In the genomic region with DNA sequence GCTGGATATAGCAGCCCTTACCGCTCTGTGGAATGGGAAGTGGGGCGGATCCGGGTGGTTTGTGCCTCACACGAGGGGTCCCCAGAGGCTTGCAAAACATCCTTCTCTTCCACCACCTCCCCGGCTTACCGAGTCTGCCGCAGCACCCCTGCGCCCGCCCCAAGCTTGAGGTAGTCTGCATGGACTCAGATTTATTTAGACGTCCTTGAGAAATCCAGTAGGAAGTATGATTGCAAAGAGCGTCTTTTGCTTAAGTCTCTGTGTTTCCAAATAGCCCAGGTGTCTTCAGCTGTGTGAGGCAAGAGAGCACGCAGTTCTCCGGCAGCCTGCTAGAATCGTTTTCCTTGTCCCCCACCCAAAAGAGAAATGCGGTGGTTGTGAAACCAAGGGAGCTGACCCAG, we compare ENCODE assay signal across 1 cellular context.
TF ChIP-seq lines count a peak whose summit lies in the region.

No MANE protein-coding gene starts in this region.

TF ChIP-seq in WTC11, 78 proteins besides CTCF, POLR2A, EP300 and RAD21 (continued from another document):
- TF ChIP-seq, protein P1, sequence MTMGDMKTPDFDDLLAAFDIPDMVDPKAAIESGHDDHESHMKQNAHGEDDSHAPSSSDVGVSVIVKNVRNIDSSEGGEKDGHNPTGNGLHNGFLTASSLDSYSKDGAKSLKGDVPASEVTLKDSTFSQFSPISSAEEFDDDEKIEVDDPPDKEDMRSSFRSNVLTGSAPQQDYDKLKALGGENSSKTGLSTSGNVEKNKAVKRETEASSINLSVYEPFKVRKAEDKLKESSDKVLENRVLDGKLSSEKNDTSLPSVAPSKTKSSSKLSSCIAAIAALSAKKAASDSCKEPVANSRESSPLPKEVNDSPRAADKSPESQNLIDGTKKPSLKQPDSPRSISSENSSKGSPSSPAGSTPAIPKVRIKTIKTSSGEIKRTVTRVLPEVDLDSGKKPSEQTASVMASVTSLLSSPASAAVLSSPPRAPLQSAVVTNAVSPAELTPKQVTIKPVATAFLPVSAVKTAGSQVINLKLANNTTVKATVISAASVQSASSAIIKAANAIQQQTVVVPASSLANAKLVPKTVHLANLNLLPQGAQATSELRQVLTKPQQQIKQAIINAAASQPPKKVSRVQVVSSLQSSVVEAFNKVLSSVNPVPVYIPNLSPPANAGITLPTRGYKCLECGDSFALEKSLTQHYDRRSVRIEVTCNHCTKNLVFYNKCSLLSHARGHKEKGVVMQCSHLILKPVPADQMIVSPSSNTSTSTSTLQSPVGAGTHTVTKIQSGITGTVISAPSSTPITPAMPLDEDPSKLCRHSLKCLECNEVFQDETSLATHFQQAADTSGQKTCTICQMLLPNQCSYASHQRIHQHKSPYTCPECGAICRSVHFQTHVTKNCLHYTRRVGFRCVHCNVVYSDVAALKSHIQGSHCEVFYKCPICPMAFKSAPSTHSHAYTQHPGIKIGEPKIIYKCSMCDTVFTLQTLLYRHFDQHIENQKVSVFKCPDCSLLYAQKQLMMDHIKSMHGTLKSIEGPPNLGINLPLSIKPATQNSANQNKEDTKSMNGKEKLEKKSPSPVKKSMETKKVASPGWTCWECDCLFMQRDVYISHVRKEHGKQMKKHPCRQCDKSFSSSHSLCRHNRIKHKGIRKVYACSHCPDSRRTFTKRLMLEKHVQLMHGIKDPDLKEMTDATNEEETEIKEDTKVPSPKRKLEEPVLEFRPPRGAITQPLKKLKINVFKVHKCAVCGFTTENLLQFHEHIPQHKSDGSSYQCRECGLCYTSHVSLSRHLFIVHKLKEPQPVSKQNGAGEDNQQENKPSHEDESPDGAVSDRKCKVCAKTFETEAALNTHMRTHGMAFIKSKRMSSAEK (CRISPR knock-in tag; IDR thresholded peaks at IDR 0.05; ENCODE audit: borderline replicate concordance): no peak
- TF ChIP-seq SOX15 (CRISPR knock-in tag; IDR thresholded peaks at IDR 0.05): no peak
- TF ChIP-seq ARID4B (CRISPR knock-in tag; IDR thresholded peaks at IDR 0.05; ENCODE audit: borderline replicate concordance): no peak
- no peak for TF ChIP-seq MYBL2 (CRISPR knock-in tag; IDR thresholded peaks at IDR 0.05)
